8 cellular contexts compared by ENCODE assay signal in genomic region chr3:18424862-18425640, GRCh38. TPM values are rescaled to one million over a fixed set of nuclear protein-coding genes. Genes with fewer than 3 reads are reported as not detected.
DNase-seq lines count a peak whose midpoint lies in the region; ATAC-seq and TF ChIP-seq lines count a peak whose summit lies in the region.

Gene SATB1 (minus strand): TSS chr3:18425339. CDS start chr3:18420967, 4,372 bp downstream.

- H3K4me3 ChIP-seq in kidney epithelial cell (ENCODE audit: low read depth, low read length), result peak within 1 kb of the TSS; percentile 75

- no peaks in the 10 kb centered on the region for H3K36me3 ChIP-seq in kidney epithelial cell (ENCODE audit: control insufficient read depth, insufficient read depth, low read length)

- H3K9me3 Mint-ChIP-seq in chondrocyte (ENCODE audit: low read depth), result no peaks in the 10 kb centered on the region

- peak within 1 kb of the TSS; percentile 59 for H3K27ac Mint-ChIP-seq in chondrocyte (ENCODE audit: unreplicated experiment)

- ATAC-seq in HG02571 (IDR thresholded peaks at IDR 0.05; ENCODE audit: unreplicated experiment), result peak; percentile 51
- ATAC-seq in activated CD4-positive, CD25-positive, alpha-beta regulatory T cell treated with anti-CD3 and anti-CD28 coated beads, Interleukin-2, amount 50 U/mL, for 24 hours, result peak; percentile 52 to 54

- peaks cover 13% of the 10 kb centered on the region for H3K4me1 Mint-ChIP-seq in chondrocyte (ENCODE audit: low read depth)

- DNase-seq in GM10266 (ENCODE audit: extremely low spot score) (peak; percentile 18), NCI-H1930 (lab: John Stamatoyannopoulos, UW) (peak; percentile 51 to 59), chondrocyte (ENCODE audit: low spot score) (peak; percentile 71), kidney epithelial cell (ENCODE audit: low read depth) (no peak), pons (ENCODE audit: low spot score) (no peak)
- DNase-seq in stimulated activated CD4-positive, alpha-beta T cell treated with anti-CD3 and anti-CD28 coated beads, Interleukin-12 subunit alpha, Interleukin-12 subunit beta, amount 100 ng/mL, for 48 hours (ENCODE audit: low read depth in 2 of 3, low spot score in 1 of 3), result peak in 2 of 3 donors; percentile 41 to 50

- peaks cover 22% of the 10 kb centered on the region for H3K27me3 Mint-ChIP-seq in chondrocyte (ENCODE audit: low read depth)

- H3K36me3 Mint-ChIP-seq in chondrocyte (ENCODE audit: low read depth), result no peaks in the 10 kb centered on the region

- peak within 1 kb of the TSS; percentile 78 for H3K4me3 Mint-ChIP-seq in chondrocyte (ENCODE audit: unreplicated experiment)

- TF ChIP-seq CTCF in GM10266 (IDR thresholded peaks at IDR 0.05; ENCODE audit: control insufficient read depth, insufficient read depth, low read depth, missing control alignments) (no peak), chondrocyte (IDR thresholded peaks at IDR 0.05) (no peak), kidney epithelial cell (IDR thresholded peaks at IDR 0.05; ENCODE audit: insufficient read depth, low read length, poor library complexity, severe bottlenecking) (no peak)

- no peaks in the 10 kb centered on the region for H3K27me3 ChIP-seq in kidney epithelial cell (ENCODE audit: control insufficient read depth, insufficient read depth, low read length)

RNA-seq across cellular contexts. Expression of gene SATB1, which starts in this region (rescaled TPM):
- total RNA-seq in chondrocyte (4.4 to 5.9 TPM (median 5.4 TPM) in 3 replicates), kidney epithelial cell (3.4 and 7.4 TPM in 2 replicates)

Comparison
In these comparisons a context has a peak if more than half of its experiments do, and no peak if none do; other contexts are left out.
1. DNase-seq: peak in GM10266 (single experiment), NCI-H1930 (2 of 2), chondrocyte (single experiment) and stimulated activated CD4-positive, alpha-beta T cell treated with anti-CD3 and anti-CD28 coated beads, Interleukin-12 subunit alpha, Interleukin-12 subunit beta, amount 100 ng/mL, for 48 hours (2 of 3); none in kidney epithelial cell (single experiment) and pons (single experiment).